Comparison of ENCODE assay signal across 27 cellular contexts in genomic region chr3:15246186-15246585, GRCh38. TPM values are rescaled to one million over a fixed set of nuclear protein-coding genes. Genes with fewer than 3 reads are reported as not detected.
DNase-seq lines count a peak whose midpoint lies in the region; ATAC-seq, FAIRE-seq and TF ChIP-seq lines count a peak whose summit lies in the region.
"Had no signal": no experiment of that assay in that cellular context is flagged by ENCODE, and none has a peak within 500 bp of the region (broad histone marks: within the 10 kb centered on the region; RNA-seq: fewer than 3 reads in every experiment).

No MANE protein-coding gene starts in this region.

- no peaks in the 10 kb centered on the region for H3K9me3 ChIP-seq in CD4-positive, alpha-beta T cell (ENCODE audit: control insufficient read depth, low read length)
- H3K9me3 ChIP-seq in small intestine (ENCODE audit: control insufficient read depth, low read depth), result no peaks in the 10 kb centered on the region
- H3K9me3 ChIP-seq: A549; BLaER1 treated with 17β-estradiol and CSF1 and Interleukin-3, amounts not matched to agents 10 nM and 100 nM; SJSA1 had no signal

- 17 to 66% (median 37%) methylated on average over 2 of the region's 2 CpGs for WGBS in small intestine, 3 donors

- no peak for DNase-seq in CD4-positive, alpha-beta T cell
- DNase-seq in HuH-7 (ENCODE audit: low spot score) (peak; percentile 63), activated B cell treated with CpG ODN at 0.5 μM for 24 hours (no peak), small intestine (peak; percentile 71), HK-2 (ENCODE audit: unreplicated experiment) (no peak), left ventricle myocardium superior (no peak)
- DNase-seq: AML-193, Calu3, DMS79 treated with DMSO at 0.1 percent for 48 hours, GF-D8, HCEC 1CT, KBM-7, MV-4-11, NCI-H1105, NCI-H1436 treated with DMSO at 0.1 percent for 48 hours, NCI-H2029 treated with DMSO at 0.1 percent for 48 hours, NCI-H2227 treated with DMSO at 0.1 percent for 48 hours, NCI-H526 treated with DMSO at 0.1 percent for 48 hours, Right ventricle myocardium superior, RPMI8226 had no signal

- H3K27me3 Mint-ChIP-seq in CD4-positive, alpha-beta T cell, result no peaks in the 10 kb centered on the region
- no peaks in the 10 kb centered on the region for H3K27me3 Mint-ChIP-seq in activated B cell treated with CpG ODN at 0.5 μM for 24 hours

- TF ChIP-seq CTCF in CD4-positive, alpha-beta T cell (IDR thresholded peaks at IDR 0.05), result no peak
- no peak for TF ChIP-seq CTCF in activated B cell treated with CpG ODN at 0.5 μM for 24 hours (IDR thresholded peaks at IDR 0.05)

- CTCF ChIA-PET in CD4-positive, alpha-beta T cell (lab: Charles Lee), result no interaction called here
- CTCF ChIA-PET in activated B cell treated with CpG ODN at 0.5 μM for 24 hours (lab: Charles Lee), result interaction anchor here (0.8 to 2.4 kb wide), 4 partner anchors 45 to 161 kb away, joined by 3 to 7 read pairs (median 3); no protein-coding TSS in a partner anchor

- H3K36me3 Mint-ChIP-seq in CD4-positive, alpha-beta T cell (ENCODE audit: low read depth), result peaks cover 88% of the 10 kb centered on the region
- peaks cover 71% of the 10 kb centered on the region for H3K36me3 Mint-ChIP-seq in activated B cell treated with CpG ODN at 0.5 μM for 24 hours (ENCODE audit: low read depth)

- peaks cover 0 to 2% of the 10 kb centered on the region in 2 donors for H3K4me1 ChIP-seq in small intestine (ENCODE audit: control insufficient read depth in 2 of 2, insufficient read depth in 1 of 2, low read depth in 1 of 2, low read length in 1 of 2)
- H3K4me1 ChIP-seq: A549; BLaER1 treated with 17β-estradiol and CSF1 and Interleukin-3, amounts not matched to agents 10 nM and 100 nM; SJSA1 had no signal

- peaks cover 6% of the 10 kb centered on the region for H3K4me1 Mint-ChIP-seq in CD4-positive, alpha-beta T cell (ENCODE audit: low read depth)
- no peaks in the 10 kb centered on the region for H3K4me1 Mint-ChIP-seq in activated B cell treated with CpG ODN at 0.5 μM for 24 hours

- intact Hi-C loops in CD4-positive, alpha-beta T cell (cut with DNase I, micrococcal nuclease), result no loop called here
- intact Hi-C loops in activated B cell treated with CpG ODN at 0.5 μM for 24 hours (cut with micrococcal nuclease), result no loop called here
- intact Hi-C loops in left ventricle myocardium superior (cut with micrococcal nuclease), result loop anchor here (10.0 kb wide), 1 partner anchor 339 kb away; no protein-coding TSS in a partner anchor

- peak overlapping the region; percentile 31 for H3K27ac Mint-ChIP-seq in CD4-positive, alpha-beta T cell
- H3K27ac Mint-ChIP-seq in activated B cell treated with CpG ODN at 0.5 μM for 24 hours, result peak overlapping the region; percentile 9

- no peaks in the 10 kb centered on the region for H3K27me3 ChIP-seq in CD4-positive, alpha-beta T cell (ENCODE audit: control insufficient read depth, insufficient read depth, low read length)
- no peaks in the 10 kb centered on the region for H3K27me3 ChIP-seq in small intestine (ENCODE audit: control insufficient read depth in 2 of 2, insufficient read depth in 2 of 2, low read length in 2 of 2)
- H3K27me3 ChIP-seq: BLaER1 treated with 17β-estradiol and CSF1 and Interleukin-3, amounts not matched to agents 10 nM and 100 nM; SJSA1 had no signal

- POLR2A ChIA-PET in CD4-positive, alpha-beta T cell (lab: Charles Lee), result interaction anchor here (1.5 kb wide), 1 partner anchor 40 kb away, joined by 4 read pairs; the partner anchor contains the start of gene CAPN7
- POLR2A ChIA-PET in activated B cell treated with CpG ODN at 0.5 μM for 24 hours (lab: Charles Lee), result no interaction called here

- no peak for ATAC-seq in CD4-positive, alpha-beta T cell (ENCODE audit: poor library complexity)
- ATAC-seq in activated B cell treated with CpG ODN at 0.5 μM for 24 hours (ENCODE audit: low read depth) (no peak), left ventricle myocardium superior (no peak), HG03280 (IDR thresholded peaks at IDR 0.05; ENCODE audit: unreplicated experiment) (no peak)
- ATAC-seq: A549 had no signal

- no peaks in the 10 kb centered on the region for H3K9me3 Mint-ChIP-seq in CD4-positive, alpha-beta T cell
- H3K9me3 Mint-ChIP-seq in activated B cell treated with CpG ODN at 0.5 μM for 24 hours, result no peaks in the 10 kb centered on the region

- H3K27ac ChIP-seq in CD4-positive, alpha-beta T cell (ENCODE audit: low read depth, low read length), result no peak overlapping the region
- H3K27ac ChIP-seq in small intestine (ENCODE audit: low read depth in 1 of 2, low read length in 1 of 2), result peak overlapping the region in 1 of 2 donors; percentile 9
- H3K27ac ChIP-seq: A549; BLaER1 treated with 17β-estradiol and CSF1 and Interleukin-3, amounts not matched to agents 10 nM and 100 nM; HL-60; SJSA1 had no signal

- no peak overlapping the region for H3K4me3 ChIP-seq in small intestine (ENCODE audit: low read depth in 1 of 2, low read length in 2 of 2)
- H3K4me3 ChIP-seq: A549; BLaER1 treated with 17β-estradiol and CSF1 and Interleukin-3, amounts not matched to agents 10 nM and 100 nM; SJSA1 had no signal

- H3K36me3 ChIP-seq in small intestine (ENCODE audit: control insufficient read depth in 2 of 2, insufficient read depth in 2 of 2, low read length in 2 of 2), result peaks cover 8 to 21% of the 10 kb centered on the region in 2 donors

- FAIRE-seq in small intestine (lab: Jason Lieb, UNC), result no peak
- FAIRE-seq: A549, GM12892, H1 had no signal

- no peak overlapping the region for H3K4me3 Mint-ChIP-seq in CD4-positive, alpha-beta T cell
- H3K4me3 Mint-ChIP-seq in activated B cell treated with CpG ODN at 0.5 μM for 24 hours, result no peak overlapping the region

RNA-seq across cellular contexts. Expression of gene CAPN7, which starts 40.1 kb away (rescaled TPM):
- total RNA-seq in CD4-positive, alpha-beta T cell, result 10 to 100 TPM; 64.7 to 69.4 TPM
- total RNA-seq in activated B cell treated with CpG ODN at 0.5 μM for 24 hours (35.0 and 45.1 TPM in 2 replicates), left ventricle myocardium superior (34.2 TPM)
- 10 to 100 TPM; 12.3 to 14.1 (median 12.7) TPM for polyA plus RNA-seq in small intestine

Comparison
In these comparisons a context has a peak if more than half of its experiments do, and no peak if none do; other contexts are left out.
1. DNase-seq: peak in HuH-7 (single experiment) and small intestine (single experiment); none in CD4-positive, alpha-beta T cell (0 of 10), activated B cell treated with CpG ODN at 0.5 μM for 24 hours (single experiment), HK-2 (single experiment) and left ventricle myocardium superior (single experiment).